In genomic region chr2:110310988-110311475, GRCh38 we compare ENCODE assay signal across 6 cellular contexts.
DNase-seq lines count a peak whose midpoint lies in the region; ATAC-seq, FAIRE-seq and TF ChIP-seq lines count a peak whose summit lies in the region.
"Not testable (repeated sequence)": the region's sequence is repeated elsewhere in the genome, so short reads cannot be mapped to it uniquely, and the experiment has no call there.

No MANE protein-coding gene starts in this region.

- H3K9me3 ChIP-seq in PC-3 (ENCODE audit: low read length); GM12878 (replicated peaks; ENCODE audit: control insufficient read depth, insufficient read depth, low read length); endothelial cell of umbilical vein (replicated peaks; ENCODE audit: control insufficient read depth, insufficient read depth, low read length); lung (ENCODE audit: control insufficient read depth in 2 of 2, insufficient read depth in 1 of 2, low read length in 1 of 2): not testable (repeated sequence)

- in situ Hi-C loops in GM12878 (cut with MboI), result not testable (repeated sequence)

- CTCF ChIA-PET in PC-3 (lab: Charles Lee); GM12878 (lab: Yijun Ruan, JAX); endothelial cell of umbilical vein (lab: Charles Lee): not testable (repeated sequence)

- TF ChIP-seq POLR2A in GM12878 (IDR thresholded peaks at IDR 0.05; ENCODE audit: low read depth, low read length); endothelial cell of umbilical vein (IDR thresholded peaks at IDR 0.05; ENCODE audit: low read depth, low read length): not testable (repeated sequence)

- H3K9me1 ChIP-seq in endothelial cell of umbilical vein (replicated peaks; ENCODE audit: control insufficient read depth, extremely low read depth, insufficient read depth, low read length), result not testable (repeated sequence)

- not testable (repeated sequence) for H3K27me3 ChIP-seq in PC-3 (ENCODE audit: low read length); GM12878 (replicated peaks in 1 of 2; ENCODE audit: control insufficient read depth in 2 of 2, insufficient read depth in 2 of 2, low read length in 1 of 2); endothelial cell of umbilical vein (ENCODE audit: control insufficient read depth in 2 of 2, insufficient read depth in 2 of 2, low read length in 2 of 2); lung (ENCODE audit: control insufficient read depth, insufficient read depth)

- FAIRE-seq in GM12878 (lab: Jason Lieb, UNC), result peak; percentile 38
- peak; percentile 4 for FAIRE-seq in endothelial cell of umbilical vein (lab: Jason Lieb, UNC)

- not testable (repeated sequence) for TF ChIP-seq CTCF in PC-3 (conservative IDR thresholded peaks at IDR 0.05; ENCODE audit: low read depth, low read length); GM12878 (IDR thresholded peaks at IDR 0.05 in 2 of 3, conservative IDR thresholded peaks at IDR 0.05 in 1 of 3; ENCODE audit: control insufficient read depth in 2 of 3, extremely low read depth in 1 of 3, insufficient read depth in 1 of 3, low read depth in 3 of 3, low read length in 3 of 3); endothelial cell of umbilical vein (IDR thresholded peaks at IDR 0.05; ENCODE audit: extremely low read depth in 1 of 2, insufficient read depth in 1 of 2, low read depth in 1 of 2, low read length in 2 of 2); lung (IDR thresholded peaks at IDR 0.05; ENCODE audit: control extremely low read depth, extremely low read depth); omental fat pad (IDR thresholded peaks at IDR 0.05)

- H3K36me3 ChIP-seq in PC-3 (ENCODE audit: low read depth, low read length); GM12878 (ENCODE audit: control insufficient read depth in 2 of 2, insufficient read depth in 2 of 2, low read length in 1 of 2); endothelial cell of umbilical vein (ENCODE audit: control insufficient read depth in 2 of 2, extremely low read depth in 1 of 2, insufficient read depth in 2 of 2, low read length in 2 of 2); lung (ENCODE audit: control insufficient read depth in 2 of 2, insufficient read depth in 2 of 2, low read length in 2 of 2): not testable (repeated sequence)

- not testable (repeated sequence) for H3K27ac ChIP-seq in PC-3 (ENCODE audit: low read length); GM12878 (ENCODE audit: control insufficient read depth, insufficient read depth); endothelial cell of umbilical vein (ENCODE audit: insufficient read depth, low read depth, low read length); lung (ENCODE audit: low read depth in 1 of 2, low read length in 1 of 2)

- H3K4me3 ChIP-seq in PC-3 (ENCODE audit: low read length); GM12878; endothelial cell of umbilical vein (replicated peaks in 1 of 3; ENCODE audit: insufficient read depth in 1 of 3, low read depth in 1 of 3, low read length in 3 of 3); lung: not testable (repeated sequence)

- H3F3A ChIP-seq in PC-3 (ENCODE audit: low read length, unreplicated experiment), result not testable (repeated sequence)

- H3K9ac ChIP-seq in PC-3 (ENCODE audit: low read length); GM12878 (ENCODE audit: control insufficient read depth, insufficient read depth, low read length); endothelial cell of umbilical vein (replicated peaks; ENCODE audit: extremely low read depth, insufficient read depth, low read length): not testable (repeated sequence)

- not testable (repeated sequence) for H3K9me2 ChIP-seq in PC-3 (replicated peaks; ENCODE audit: low read length)

- intact Hi-C loops in PC-3 (cut with micrococcal nuclease); GM12878 (cut with micrococcal nuclease; ENCODE audit: unreplicated experiment); endothelial cell of umbilical vein (cut with micrococcal nuclease); left colon (cut with DNase I, micrococcal nuclease): not testable (repeated sequence)

- H2AFZ ChIP-seq in PC-3 (ENCODE audit: low read length); GM12878 (ENCODE audit: control insufficient read depth, low read depth, low read length); endothelial cell of umbilical vein (ENCODE audit: low read depth, low read length): not testable (repeated sequence)

- ATAC-seq in PC-3 (peak; percentile 74), left colon (peak; percentile 59), lung (ENCODE audit: insufficient read depth, low FRiP score) (peak; percentile 41), omental fat pad (ENCODE audit: low FRiP score) (peak; percentile 88)
- not testable (repeated sequence) for ATAC-seq in GM12878

- not testable (repeated sequence) for H3K4me1 ChIP-seq in PC-3 (ENCODE audit: insufficient read depth, low read length); GM12878 (ENCODE audit: control insufficient read depth, insufficient read depth, low read length); endothelial cell of umbilical vein (ENCODE audit: control insufficient read depth, extremely low read depth, insufficient read depth, low read length); lung (ENCODE audit: control insufficient read depth in 2 of 2, insufficient read depth in 2 of 2, low read length in 2 of 2)

- dilution Hi-C loops in endothelial cell of umbilical vein (cut with MboI; ENCODE audit: extremely low pct_ligation_motif_present, low sequenced_read_pairs), result not testable (repeated sequence)

- SMC1A ChIA-PET in GM12878 (lab: Charles Lee; ENCODE audit: uncharacterized antibody, unreplicated experiment), result not testable (repeated sequence)

- TF ChIP-seq EP300 in GM12878 (IDR thresholded peaks at IDR 0.05; ENCODE audit: borderline replicate concordance in 1 of 2, control insufficient read depth in 1 of 2, low read depth in 2 of 2, low read length in 2 of 2), result not testable (repeated sequence)

- not testable (repeated sequence) for BruUV-seq in PC-3 (replicated peaks; lab: Mats Ljungman, UMichigan); GM12878 (replicated peaks; lab: Mats Ljungman, UMichigan); endothelial cell of umbilical vein (replicated peaks; lab: Mats Ljungman, UMichigan)

- POLR2A ChIA-PET in PC-3 (lab: Charles Lee; ENCODE audit: unreplicated experiment); GM12878 (lab: Charles Lee); endothelial cell of umbilical vein (lab: Charles Lee): not testable (repeated sequence)

- H3K4me2 ChIP-seq in PC-3 (ENCODE audit: low read length); GM12878 (ENCODE audit: control insufficient read depth, insufficient read depth); endothelial cell of umbilical vein (ENCODE audit: insufficient read depth, low read length): not testable (repeated sequence)

- H4K20me1 ChIP-seq in PC-3 (ENCODE audit: low read length); GM12878 (ENCODE audit: control insufficient read depth, insufficient read depth); endothelial cell of umbilical vein (replicated peaks; ENCODE audit: control insufficient read depth, extremely low read depth, insufficient read depth, low read length): not testable (repeated sequence)

- RAD21 ChIA-PET in GM12878 (lab: Charles Lee; ENCODE audit: unreplicated experiment), result not testable (repeated sequence)

- not testable (repeated sequence) for H3K79me2 ChIP-seq in PC-3 (ENCODE audit: low read length); GM12878 (ENCODE audit: control insufficient read depth, insufficient read depth, low read length); endothelial cell of umbilical vein (ENCODE audit: control insufficient read depth, insufficient read depth, low read length)

- not testable (repeated sequence) for TF ChIP-seq RAD21 in GM12878 (IDR thresholded peaks at IDR 0.05; ENCODE audit: insufficient read depth, low read depth, low read length)

- not testable (repeated sequence) for DNase-seq in PC-3; GM12878 (ENCODE audit: low read depth, low spot score); endothelial cell of umbilical vein (ENCODE audit: low read depth, low spot score); left colon; lung (ENCODE audit: low spot score); omental fat pad (ENCODE audit: low spot score)
